In genomic region chr4:73341454-73341853, GRCh38 we compare ENCODE assay signal across 8 cellular contexts.
DNase-seq lines count a peak whose midpoint lies in the region; ATAC-seq and TF ChIP-seq lines count a peak whose summit lies in the region.

No MANE protein-coding gene starts in this region.

- no peak overlapping the region for H3K27ac ChIP-seq in body of pancreas

- no peaks in the 10 kb centered on the region for H3K27me3 ChIP-seq in body of pancreas

- H3K27me3 Mint-ChIP-seq in activated naive CD4-positive, alpha-beta T cell treated with anti-CD3 and anti-CD28 coated beads for 36 hours (ENCODE audit: low read depth): no peaks in the 10 kb centered on the region

- TF ChIP-seq POLR2A in body of pancreas (IDR thresholded peaks at IDR 0.05): no peak

- no peak overlapping the region for H3K27ac Mint-ChIP-seq in activated naive CD4-positive, alpha-beta T cell treated with anti-CD3 and anti-CD28 coated beads for 36 hours

- TF ChIP-seq CTCF in body of pancreas (IDR thresholded peaks at IDR 0.05): peak; percentile 60 to 94 (median 88)

- peak; percentile 68 for ATAC-seq in HG03095 (IDR thresholded peaks at IDR 0.05; ENCODE audit: unreplicated experiment)
- ATAC-seq in body of pancreas: peak; percentile 83
- no peak for ATAC-seq in activated CD4-positive, CD25-positive, alpha-beta regulatory T cell treated with anti-CD3 and anti-CD28 coated beads, Interleukin-2, amount 50 U/mL, for 24 hours
- ATAC-seq in GM18858 (IDR thresholded peaks at IDR 0.05; ENCODE audit: unreplicated experiment): no peak

- H3K4me1 Mint-ChIP-seq in activated naive CD4-positive, alpha-beta T cell treated with anti-CD3 and anti-CD28 coated beads for 36 hours (ENCODE audit: low read depth): no peaks in the 10 kb centered on the region

- no peak overlapping the region for H3K4me3 ChIP-seq in body of pancreas

- no peaks in the 10 kb centered on the region for H3K36me3 Mint-ChIP-seq in activated naive CD4-positive, alpha-beta T cell treated with anti-CD3 and anti-CD28 coated beads for 36 hours (ENCODE audit: low read depth)

- H3K36me3 ChIP-seq in body of pancreas (replicated peaks in 1 of 2; ENCODE audit: insufficient read depth in 1 of 2, low read depth in 2 of 2): no peaks in the 10 kb centered on the region

- no peaks in the 10 kb centered on the region for H3K9me3 ChIP-seq in body of pancreas

- H3K9me3 Mint-ChIP-seq in activated naive CD4-positive, alpha-beta T cell treated with anti-CD3 and anti-CD28 coated beads for 36 hours: no peaks in the 10 kb centered on the region

- no peak overlapping the region for H3K4me3 Mint-ChIP-seq in activated naive CD4-positive, alpha-beta T cell treated with anti-CD3 and anti-CD28 coated beads for 36 hours

- H3K4me1 ChIP-seq in body of pancreas: peaks cover 25% of the 10 kb centered on the region

- intact Hi-C loops in activated naive CD4-positive, alpha-beta T cell treated with anti-CD3 and anti-CD28 coated beads for 36 hours (cut with micrococcal nuclease): loop anchor here (1.0 kb wide), 2 partner anchors 105 to 312 kb away; no protein-coding TSS in a partner anchor
- intact Hi-C loops in body of pancreas (cut with DNase I): loop anchor here (5.0 kb wide), 1 partner anchor 91 kb away; no protein-coding TSS in a partner anchor

- CTCF ChIA-PET in activated naive CD4-positive, alpha-beta T cell treated with anti-CD3 and anti-CD28 coated beads for 36 hours (lab: Charles Lee): interaction anchor here (0.7 to 3.5 kb wide), 8 partner anchors 9 to 853 kb away, joined by 3 to 20 read pairs (median 3); no protein-coding TSS in a partner anchor

- DNase-seq in activated naive CD4-positive, alpha-beta T cell treated with anti-CD3 and anti-CD28 coated beads for 36 hours: peak; percentile 36
- DNase-seq in activated naive CD4-positive, alpha-beta T cell treated with anti-CD3 and anti-CD28 coated beads, Interleukin-2, amount 50 U/mL, for 16 hours: no peak
- DNase-seq in NCI-H460 (ENCODE audit: extremely low read depth, low read depth) (peak; percentile 38), body of pancreas (peak; percentile 68 to 76 (median 68)), left kidney (ENCODE audit: low read depth, low spot score) (peak; percentile 73)

- WGBS in body of pancreas, 2 donors: 34 to 38% methylated on average over 4 of the region's 4 CpGs

Comparison
In these comparisons a context has a peak if more than half of its experiments do, and no peak if none do; other contexts are left out.
1. ATAC-seq: peak in HG03095 (single experiment) and body of pancreas (single experiment); none in activated CD4-positive, CD25-positive, alpha-beta regulatory T cell treated with anti-CD3 and anti-CD28 coated beads, Interleukin-2, amount 50 U/mL, for 24 hours (0 of 2) and GM18858 (single experiment).